In the genomic region with DNA sequence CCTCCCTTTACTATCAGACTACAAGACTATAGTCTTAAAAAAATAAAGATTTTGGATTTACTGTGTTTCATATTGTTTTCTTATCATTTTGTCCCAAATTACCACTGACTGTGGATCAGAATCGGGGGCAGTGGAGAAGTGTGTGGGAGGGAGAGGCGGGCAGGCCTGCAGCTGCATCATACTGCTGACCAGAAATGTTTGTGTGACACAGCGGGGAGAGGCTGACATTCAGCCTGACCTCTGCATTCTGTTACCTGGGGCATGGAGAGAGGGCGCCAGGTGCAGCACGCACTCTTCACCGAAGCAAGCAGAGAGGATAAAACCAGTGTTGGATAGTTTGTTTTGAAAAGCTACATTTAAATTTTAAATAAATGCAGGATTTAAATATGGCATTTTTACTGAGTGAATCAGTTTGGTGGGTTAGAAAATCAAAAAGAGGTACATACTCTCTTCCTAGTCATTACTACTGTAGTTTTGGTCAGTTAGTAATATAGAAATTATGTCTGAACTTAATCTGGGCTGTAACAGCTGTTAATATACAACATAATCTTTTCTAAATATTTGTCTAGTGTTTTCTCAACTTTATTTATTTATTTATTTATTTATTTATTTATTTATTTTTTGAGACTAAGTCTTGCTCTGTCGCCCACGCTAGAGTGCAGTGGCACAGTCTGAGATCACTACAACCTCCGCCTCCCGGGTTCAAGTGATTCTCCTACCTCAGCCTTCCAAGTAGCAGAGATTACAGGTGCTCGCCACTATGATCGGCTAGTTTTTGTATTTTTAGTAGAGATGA, we compare ENCODE assay signal across 18 cellular contexts. TPM values are rescaled to one million over a fixed set of nuclear protein-coding genes. Genes with fewer than 3 reads are reported as not detected.
A peak's percentile ranks its signal among the peaks of the same experiment; 100 is the strongest.
DNase-seq lines count a peak whose midpoint lies in the region; ATAC-seq and TF ChIP-seq lines count a peak whose summit lies in the region.
"Had no signal": no experiment of that assay in that cellular context is flagged by ENCODE, and none has a peak within 500 bp of the region (broad histone marks: within the 10 kb centered on the region; RNA-seq: fewer than 3 reads in every experiment).

No MANE protein-coding gene starts in this region.

- H3K4me1 ChIP-seq in HUES48 (ENCODE audit: control insufficient read depth, insufficient read depth, low read length) (peaks cover 9% of the 10 kb centered on the region), osteoblast (ENCODE audit: insufficient read depth, low read length) (peaks cover 13% of the 10 kb centered on the region)
- H3K4me1 ChIP-seq: pancreas had no signal

- no peak overlapping the region for H3K9ac ChIP-seq in HUES48 (ENCODE audit: low read depth, low read length)

- H3K79me2 ChIP-seq in osteoblast (ENCODE audit: insufficient read depth, low read length): no peaks in the 10 kb centered on the region

- no peak for ATAC-seq in GM21528 (IDR thresholded peaks at IDR 0.05; ENCODE audit: low FRiP score, unreplicated experiment)
- ATAC-seq: left cardiac atrium, Right ventricle myocardium inferior had no signal

- H3K27ac ChIP-seq in HUES48 (ENCODE audit: low read depth, low read length) (peak overlapping the region; percentile 50), osteoblast (ENCODE audit: low read depth, low read length) (no peak overlapping the region)
- H3K27ac ChIP-seq: pancreas, tibial nerve had no signal

- H3K27me3 ChIP-seq in HUES48 (ENCODE audit: control insufficient read depth, insufficient read depth, low read length): no peaks in the 10 kb centered on the region
- no peaks in the 10 kb centered on the region for H3K27me3 ChIP-seq in osteoblast (ENCODE audit: insufficient read depth, low read length)
- H3K27me3 ChIP-seq: pancreas, tibial nerve had no signal

- no peak overlapping the region for H2AFZ ChIP-seq in osteoblast (ENCODE audit: low read length)

- no peak overlapping the region for H3K4me2 ChIP-seq in osteoblast (ENCODE audit: insufficient read depth, low read length)

- DNase-seq in NCI-H69 (lab: John Stamatoyannopoulos, UW) (peak; percentile 77), brain pericyte (ENCODE audit: low read depth, low spot score) (peak; percentile 18), osteoblast (ENCODE audit: insufficient read length, low spot score, missing footprints) (peak; percentile 46), NCI-H2227 treated with DMSO at 0.1 percent for 48 hours (lab: John Stamatoyannopoulos, UW) (no peak), foreskin fibroblast (no peak), NOMO-1 treated with DMSO at 0.1 percent for 48 hours (lab: John Stamatoyannopoulos, UW; ENCODE audit: unreplicated experiment) (no peak)
- DNase-seq: activated CD4-positive, alpha-beta T cell treated with anti-CD3 and anti-CD28 coated beads, Interleukin-2, amount 10 ng/mL, durations not matched to agents 24 days and 14 days; activated naive CD8-positive, alpha-beta T cell treated with anti-CD3 and anti-CD28 coated beads for 36 hours; activated T-cell treated with anti-CD3 and anti-CD28 coated beads for 4 hours; AML-193; effector CD8-positive, alpha-beta T cell; GDM1; left cardiac atrium; pancreas had no signal

- H3K36me3 ChIP-seq in HUES48 (ENCODE audit: control insufficient read depth, insufficient read depth, low read length) (peaks cover 19% of the 10 kb centered on the region), osteoblast (ENCODE audit: insufficient read depth, low read length) (peaks cover 3% of the 10 kb centered on the region)
- H3K36me3 ChIP-seq: pancreas had no signal

- H3K9me3 ChIP-seq in HUES48 (ENCODE audit: control insufficient read depth, insufficient read depth, low read length) (no peaks in the 10 kb centered on the region), osteoblast (ENCODE audit: low read depth, low read length) (no peaks in the 10 kb centered on the region)
- H3K9me3 ChIP-seq: pancreas, tibial nerve had no signal

- no peak overlapping the region for H3K4me3 ChIP-seq in HUES48 (ENCODE audit: low read depth, low read length)
- no peak overlapping the region for H3K4me3 ChIP-seq in osteoblast (ENCODE audit: insufficient read depth, low read length)
- H3K4me3 ChIP-seq in foreskin fibroblast (ENCODE audit: low read depth in 1 of 2, low read length in 2 of 2): no peak overlapping the region
- H3K4me3 ChIP-seq: pancreas, tibial nerve had no signal

- H4K20me1 ChIP-seq in osteoblast (ENCODE audit: insufficient read depth, low read length): no peaks in the 10 kb centered on the region

- TF ChIP-seq CTCF in osteoblast (IDR thresholded peaks at IDR 0.05; ENCODE audit: extremely low read depth, low read depth, low read length) (no peak), foreskin fibroblast (IDR thresholded peaks at IDR 0.05; ENCODE audit: low read depth, low read length) (no peak)

RNA-seq across cellular contexts. Expression of a gene that starts 8.8 kb away (rescaled TPM):
- total RNA-seq in osteoblast: 18.8 and 21.5 TPM in 2 replicates

Comparison
In these comparisons a context has a peak if more than half of its experiments do, and no peak if none do; other contexts are left out.
1. DNase-seq: peak in NCI-H69 (single experiment), brain pericyte (single experiment) and osteoblast (single experiment); none in NCI-H2227 treated with DMSO at 0.1 percent for 48 hours (single experiment), foreskin fibroblast (0 of 2) and NOMO-1 treated with DMSO at 0.1 percent for 48 hours (single experiment).